In the genomic region with DNA sequence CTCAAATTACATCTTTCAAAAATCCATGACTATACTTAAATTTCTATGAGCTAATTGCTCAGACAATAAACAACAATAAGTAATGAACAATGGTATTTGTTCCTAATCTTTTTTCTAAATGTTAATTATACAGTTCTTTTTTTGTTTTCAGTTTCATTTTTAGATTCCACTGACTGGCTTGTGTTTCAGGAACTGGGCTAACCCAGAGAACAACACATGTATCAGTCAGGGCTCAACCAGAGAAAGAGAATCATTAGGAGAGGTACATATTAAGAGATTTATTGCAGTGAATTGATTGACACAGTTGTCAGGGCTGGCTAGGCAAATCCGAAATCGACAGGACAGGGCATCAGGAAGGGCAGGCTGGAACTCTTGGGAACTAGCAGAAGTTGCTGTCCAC, we compare ENCODE assay signal across 27 cellular contexts.
A peak's percentile ranks its signal among the peaks of the same experiment; 100 is the strongest.
DNase-seq lines count a peak whose midpoint lies in the region; ATAC-seq and TF ChIP-seq lines count a peak whose summit lies in the region.
"Had no signal": no experiment of that assay in that cellular context is flagged by ENCODE, and none has a peak within 500 bp of the region (broad histone marks: within the 10 kb centered on the region; RNA-seq: fewer than 3 reads in every experiment).

No MANE protein-coding gene starts in this region.

- H4K20me1 ChIP-seq in neural progenitor cell (ENCODE audit: low read depth), result no peaks in the 10 kb centered on the region

- H3K4me1 Mint-ChIP-seq in activated CD8-positive, alpha-beta memory T cell treated with anti-CD3 and anti-CD28 coated beads, Interleukin-2, amount 10 ng/mL, durations not matched to agents 7 days and 5 days, result peaks cover 2% of the 10 kb centered on the region
- H3K4me1 Mint-ChIP-seq in neural progenitor cell, result peaks cover 12% of the 10 kb centered on the region
- H3K4me1 Mint-ChIP-seq in CD8-positive, alpha-beta memory T cell, result peaks cover 0 to 4% (median 4%) of the 10 kb centered on the region in 3 donors
- H3K4me1 Mint-ChIP-seq: mesothelial cell of epicardium had no signal

- TF ChIP-seq CTCF in neural progenitor cell (IDR thresholded peaks at IDR 0.05), result no peak

- DNase-seq in activated CD8-positive, alpha-beta memory T cell treated with anti-CD3 and anti-CD28 coated beads, Interleukin-2, amount 10 ng/mL, durations not matched to agents 7 days and 5 days, result no peak
- DNase-seq in activated CD8-positive, alpha-beta memory T cell treated with anti-CD3 and anti-CD28 coated beads for 24 hours, result no peak
- DNase-seq in neural progenitor cell (ENCODE audit: low spot score), result no peak
- no peak for DNase-seq in NCI-H1930 (lab: John Stamatoyannopoulos, UW)
- no peak for DNase-seq in CD8-positive, alpha-beta memory T cell
- DNase-seq: 8988T; activated CD4-positive, alpha-beta T cell treated with anti-CD3 and anti-CD28 coated beads for 1 hour; activated effector memory CD4-positive, alpha-beta T cell treated with Interleukin-2 at 50 U/mL for 16 hours; activated T-cell treated with anti-CD3 and anti-CD28 coated beads, Interleukin-2, amount 50 U/mL, for 1 hour; aorta; DMS79; GM23248; heart right ventricle; NCI-H187; NCI-H510A treated with DMSO at 0.1 percent for 48 hours; PC-3; posterior cingulate gyrus; right cardiac atrium; stimulated activated naive CD8-positive, alpha-beta T cell treated with anti-CD3 and anti-CD28 coated beads, Interleukin-15, Interleukin-2, amounts not matched to agents 100 U/mL and 50 U/mL, for 24 hours had no signal

- H3K4me1 ChIP-seq in neural progenitor cell, result no peaks in the 10 kb centered on the region
- no peaks in the 10 kb centered on the region for H3K4me1 ChIP-seq in CD8-positive, alpha-beta memory T cell (ENCODE audit: insufficient read depth, low read length)
- H3K4me1 ChIP-seq: heart right ventricle had no signal

- peak overlapping the region; percentile 22 for H3K4me3 Mint-ChIP-seq in activated CD8-positive, alpha-beta memory T cell treated with anti-CD3 and anti-CD28 coated beads, Interleukin-2, amount 10 ng/mL, durations not matched to agents 7 days and 5 days
- no peak overlapping the region for H3K4me3 Mint-ChIP-seq in neural progenitor cell
- peak overlapping the region in 3 of 7 donors; percentile 16 to 49 (median 18) for H3K4me3 Mint-ChIP-seq in CD8-positive, alpha-beta memory T cell
- H3K4me3 Mint-ChIP-seq: activated naive CD8-positive, alpha-beta T cell; CD14-positive monocyte; mesothelial cell of epicardium had no signal

- no peak overlapping the region for H2AFZ ChIP-seq in neural progenitor cell (replicated peaks)
- H2AFZ ChIP-seq: GM23248 had no signal

- no peaks in the 10 kb centered on the region for H3F3A ChIP-seq in neural progenitor cell (ENCODE audit: low read depth)

- no peak overlapping the region for H3K4me2 ChIP-seq in neural progenitor cell
- H3K4me2 ChIP-seq: smooth muscle cell had no signal

- no peaks in the 10 kb centered on the region for H3K79me2 ChIP-seq in neural progenitor cell (ENCODE audit: low read depth)

- H3K36me3 ChIP-seq in neural progenitor cell, result no peaks in the 10 kb centered on the region
- H3K36me3 ChIP-seq in CD8-positive, alpha-beta memory T cell (ENCODE audit: insufficient read depth, low read length), result no peaks in the 10 kb centered on the region
- H3K36me3 ChIP-seq: heart right ventricle had no signal

- no peak overlapping the region for H3K27ac ChIP-seq in neural progenitor cell
- no peak overlapping the region for H3K27ac ChIP-seq in CD8-positive, alpha-beta memory T cell (ENCODE audit: low read depth, low read length)
- H3K27ac ChIP-seq: GM23248, heart right ventricle had no signal

- H3K36me3 Mint-ChIP-seq in activated CD8-positive, alpha-beta memory T cell treated with anti-CD3 and anti-CD28 coated beads, Interleukin-2, amount 10 ng/mL, durations not matched to agents 7 days and 5 days, result no peaks in the 10 kb centered on the region
- no peaks in the 10 kb centered on the region for H3K36me3 Mint-ChIP-seq in neural progenitor cell
- no peaks in the 10 kb centered on the region for H3K36me3 Mint-ChIP-seq in CD8-positive, alpha-beta memory T cell
- H3K36me3 Mint-ChIP-seq: activated naive CD8-positive, alpha-beta T cell; CD14-positive monocyte; mesothelial cell of epicardium had no signal

- no peaks in the 10 kb centered on the region for H3K27me3 Mint-ChIP-seq in activated CD8-positive, alpha-beta memory T cell treated with anti-CD3 and anti-CD28 coated beads, Interleukin-2, amount 10 ng/mL, durations not matched to agents 7 days and 5 days
- H3K27me3 Mint-ChIP-seq in neural progenitor cell (ENCODE audit: insufficient read depth, low read depth), result no peaks in the 10 kb centered on the region
- H3K27me3 Mint-ChIP-seq in CD8-positive, alpha-beta memory T cell, result no peaks in the 10 kb centered on the region
- H3K27me3 Mint-ChIP-seq: activated naive CD8-positive, alpha-beta T cell had no signal

- H3K9me3 Mint-ChIP-seq in activated CD8-positive, alpha-beta memory T cell treated with anti-CD3 and anti-CD28 coated beads, Interleukin-2, amount 10 ng/mL, durations not matched to agents 7 days and 5 days (ENCODE audit: low read depth), result no peaks in the 10 kb centered on the region
- H3K9me3 Mint-ChIP-seq in neural progenitor cell, result no peaks in the 10 kb centered on the region
- H3K9me3 Mint-ChIP-seq in CD8-positive, alpha-beta memory T cell, result peaks cover 0 to 2% (median 0%) of the 10 kb centered on the region in 5 donors
- H3K9me3 Mint-ChIP-seq: mesothelial cell of epicardium had no signal

- H3K9ac ChIP-seq in neural progenitor cell, result no peak overlapping the region
- H3K9ac ChIP-seq: GM23248 had no signal

- POLR2A ChIA-PET in CD8-positive, alpha-beta memory T cell (lab: Charles Lee), result no interaction called here

- no peak overlapping the region for H3K27ac Mint-ChIP-seq in activated CD8-positive, alpha-beta memory T cell treated with anti-CD3 and anti-CD28 coated beads, Interleukin-2, amount 10 ng/mL, durations not matched to agents 7 days and 5 days
- H3K27ac Mint-ChIP-seq in neural progenitor cell, result peak overlapping the region; percentile 61
- no peak overlapping the region for H3K27ac Mint-ChIP-seq in CD8-positive, alpha-beta memory T cell
- H3K27ac Mint-ChIP-seq: activated naive CD8-positive, alpha-beta T cell; CD14-positive monocyte; mesothelial cell of epicardium had no signal

- no peaks in the 10 kb centered on the region for H3K27me3 ChIP-seq in neural progenitor cell
- H3K27me3 ChIP-seq in CD8-positive, alpha-beta memory T cell (ENCODE audit: insufficient read depth, low read length, poor library complexity, severe bottlenecking), result no peaks in the 10 kb centered on the region
- H3K27me3 ChIP-seq: heart right ventricle had no signal

- H3K4me3 ChIP-seq in neural progenitor cell, result no peak overlapping the region
- no peak overlapping the region for H3K4me3 ChIP-seq in CD8-positive, alpha-beta memory T cell (ENCODE audit: low read length)
- H3K4me3 ChIP-seq: GM23248, heart right ventricle, smooth muscle cell had no signal

- CTCF ChIA-PET in activated CD8-positive, alpha-beta memory T cell treated with anti-CD3 and anti-CD28 coated beads, Interleukin-2, amount 10 ng/mL, durations not matched to agents 7 days and 5 days (lab: Charles Lee), result no interaction called here
- CTCF ChIA-PET in CD8-positive, alpha-beta memory T cell (lab: Charles Lee), result no interaction called here

- no peaks in the 10 kb centered on the region for H3K9me3 ChIP-seq in neural progenitor cell (ENCODE audit: low read depth)
- H3K9me3 ChIP-seq in CD8-positive, alpha-beta memory T cell (ENCODE audit: low read length), result no peaks in the 10 kb centered on the region
- H3K9me3 ChIP-seq: heart right ventricle had no signal

- ATAC-seq in activated CD8-positive, alpha-beta memory T cell treated with anti-CD3 and anti-CD28 coated beads, Interleukin-2, amount 10 ng/mL, durations not matched to agents 7 days and 5 days, result no peak
- peak; percentile 66 for ATAC-seq in HG02610 (IDR thresholded peaks at IDR 0.05; ENCODE audit: unreplicated experiment)
- ATAC-seq in HG03432 (IDR thresholded peaks at IDR 0.05; ENCODE audit: unreplicated experiment), result peak; percentile 65
- ATAC-seq in HG03571 (IDR thresholded peaks at IDR 0.05; ENCODE audit: unreplicated experiment), result no peak
- ATAC-seq: heart right ventricle; PC-3; right cardiac atrium; SK-N-SH treated with all-trans-retinoic acid at 6 μM for 48 hours; stimulated activated naive CD8-positive, alpha-beta T cell treated with anti-CD3 and anti-CD28 coated beads, Interleukin-15, Interleukin-2, amounts not matched to agents 100 U/mL and 50 U/mL, for 24 hours had no signal

Comparison
In these comparisons a context has a peak if more than half of its experiments do, and no peak if none do; other contexts are left out.
1. ATAC-seq: peak in HG02610 (single experiment) and HG03432 (single experiment); none in activated CD8-positive, alpha-beta memory T cell treated with anti-CD3 and anti-CD28 coated beads, Interleukin-2, amount 10 ng/mL, durations not matched to agents 7 days and 5 days (single experiment) and HG03571 (single experiment).